ENCODE assay signal across 11 cellular contexts in the genomic region with DNA sequence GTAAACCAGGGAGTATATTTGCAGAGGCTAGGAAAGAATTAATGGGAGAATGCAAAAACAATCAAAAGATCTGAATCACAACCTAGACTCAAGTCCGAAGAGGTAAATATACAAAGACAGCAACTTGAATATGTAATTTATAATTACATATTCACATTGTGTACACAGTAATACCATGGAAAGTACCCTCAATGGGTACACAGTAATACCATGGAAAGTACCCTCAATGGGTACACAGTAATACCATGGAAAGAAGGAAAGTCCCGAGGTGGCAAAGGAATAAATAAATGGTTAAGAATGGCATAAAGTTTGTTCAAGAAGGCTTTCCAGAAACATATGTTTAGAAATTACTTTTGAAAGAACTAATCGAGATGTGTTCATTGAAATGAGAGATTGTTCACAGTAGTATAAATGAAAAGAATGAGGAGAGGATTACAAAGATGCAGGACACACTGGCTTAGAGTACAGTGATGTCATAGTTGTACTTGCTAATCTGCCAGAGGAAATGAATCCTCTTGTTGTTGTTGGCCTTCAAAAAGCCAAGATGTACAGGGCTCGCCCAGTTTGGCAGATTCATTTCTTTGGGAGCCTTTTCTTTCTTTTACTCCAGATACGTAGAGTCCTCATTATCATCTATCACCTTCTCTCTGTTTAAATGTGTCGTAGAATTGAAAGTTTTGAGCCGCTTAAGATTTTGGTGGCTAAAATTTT.
A peak's percentile ranks its signal among the peaks of the same experiment; 100 is the strongest.
DNase-seq lines count a peak whose midpoint lies in the region; ATAC-seq and TF ChIP-seq lines count a peak whose summit lies in the region.
"Had no signal": no experiment of that assay in that cellular context is flagged by ENCODE, and none has a peak within 500 bp of the region (broad histone marks: within the 10 kb centered on the region; RNA-seq: fewer than 3 reads in every experiment).

No MANE protein-coding gene starts in this region.

- H3K27ac ChIP-seq in ascending aorta: peak overlapping the region; percentile 35 to 53
- H3K27ac ChIP-seq: SJSA1 had no signal

- H3K36me3 ChIP-seq in ascending aorta: no peaks in the 10 kb centered on the region
- H3K36me3 ChIP-seq: SJSA1 had no signal

- intact Hi-C loops in ascending aorta (cut with DNase I) (loop anchor here (2.0 to 5.0 kb wide), 3 partner anchors 63 to 194 kb away; partner anchors contain the start of gene ATOSB), Right ventricle myocardium superior (cut with DNase I) (no loop called here), left colon (cut with DNase I, micrococcal nuclease) (no loop called here)

- H3K9me3 ChIP-seq in ascending aorta: no peaks in the 10 kb centered on the region
- H3K9me3 ChIP-seq: SJSA1 had no signal

- no peak for TF ChIP-seq CTCF in ascending aorta (IDR thresholded peaks at IDR 0.05)

- no peaks in the 10 kb centered on the region for H3K27me3 ChIP-seq in ascending aorta
- H3K27me3 ChIP-seq: SJSA1 had no signal

- peaks cover 3 to 9% of the 10 kb centered on the region in 2 donors for H3K4me1 ChIP-seq in ascending aorta

- H3K4me3 ChIP-seq in ascending aorta: peak overlapping the region in 1 of 2 donors; percentile 49
- no peak overlapping the region for H3K4me3 ChIP-seq in skeletal muscle cell (ENCODE audit: low read depth, low read length)
- H3K4me3 ChIP-seq: SJSA1 had no signal

- peak; percentile 82 for ATAC-seq in Right ventricle myocardium superior (ENCODE audit: poor library complexity)
- ATAC-seq in left colon: no peak

- DNase-seq in GM04503 (ENCODE audit: low read depth) (peak; percentile 55), ascending aorta (ENCODE audit: low spot score in 2 of 2) (no peak), Right ventricle myocardium superior (no peak), skeletal muscle cell (ENCODE audit: low read depth) (peak; percentile 75), OCI-M2 (lab: John Stamatoyannopoulos, UW; ENCODE audit: unreplicated experiment) (no peak), left colon (no peak), NCI-H748 treated with DMSO at 0.1 percent for 48 hours (lab: John Stamatoyannopoulos, UW) (no peak)
- no peak for DNase-seq in stimulated activated CD8-positive, alpha-beta memory T cell treated with anti-CD3 and anti-CD28 coated beads, Interleukin-4, amount 100 ng/mL, for 48 hours
- DNase-seq: activated CD4-positive, alpha-beta T cell treated with anti-CD3 and anti-CD28 coated beads, Interleukin-2, amount 50 U/mL, for 48 hours; NCI-H2029 had no signal

Comparison
In these comparisons a context has a peak if more than half of its experiments do, and no peak if none do; other contexts are left out.
1. DNase-seq: peak in GM04503 (single experiment) and skeletal muscle cell (single experiment); none in ascending aorta (0 of 2), Right ventricle myocardium superior (single experiment), stimulated activated CD8-positive, alpha-beta memory T cell treated with anti-CD3 and anti-CD28 coated beads, Interleukin-4, amount 100 ng/mL, for 48 hours (single experiment), OCI-M2 (single experiment), left colon (0 of 2) and NCI-H748 treated with DMSO at 0.1 percent for 48 hours (single experiment).